In genomic region chr4:147019061-147019460, GRCh38 we compare ENCODE assay signal across 8 cellular contexts.
A peak's percentile ranks its signal among the peaks of the same experiment; 100 is the strongest.
DNase-seq lines count a peak whose midpoint lies in the region; ATAC-seq and TF ChIP-seq lines count a peak whose summit lies in the region.

No MANE protein-coding gene starts in this region.

- H3K27me3 ChIP-seq in RWPE2 (ENCODE audit: insufficient read depth, poor library complexity, severe bottlenecking) (no peaks in the 10 kb centered on the region), prostate gland (replicated peaks; ENCODE audit: insufficient read depth) (no peaks in the 10 kb centered on the region)

- H3K27ac ChIP-seq in RWPE2 (ENCODE audit: poor library complexity, severe bottlenecking) (no peak overlapping the region), prostate gland (no peak overlapping the region)

- TF ChIP-seq CTCF in AG10803 (conservative IDR thresholded peaks at IDR 0.05; ENCODE audit: low read length) (peak; percentile 86), RWPE2 (IDR thresholded peaks at IDR 0.05; ENCODE audit: poor library complexity, severe bottlenecking) (peak; percentile 56), prostate gland (IDR thresholded peaks at IDR 0.05) (peak in 3 of 4 experiments; percentile 49 to 57 (median 56))

- WGBS in prostate gland, result 58% methylated on average over 2 of the region's 2 CpGs

- ATAC-seq in GM18508 (IDR thresholded peaks at IDR 0.05; ENCODE audit: insufficient read depth, unreplicated experiment) (peak; percentile 81), HG03025 (IDR thresholded peaks at IDR 0.05; ENCODE audit: low FRiP score, unreplicated experiment) (peak; percentile 84), RWPE2 (ENCODE audit: low read depth) (peak; percentile 66)

- DNase-seq in AG10803 (ENCODE audit: low read depth), result peak; percentile 58
- no peak for DNase-seq in RWPE2 (ENCODE audit: low spot score)
- DNase-seq in activated naive CD4-positive, alpha-beta T cell (lab: John Stamatoyannopoulos, UW), result peak in 3 of 4 experiments; percentile 2 to 41 (median 4)
- DNase-seq in germinal center (ENCODE audit: low spot score), result peak; percentile 38
- DNase-seq in prostate gland (ENCODE audit: low spot score), result peak; percentile 43
- DNase-seq in NCI-H2171 treated with DMSO at 0.1 percent for 48 hours (lab: John Stamatoyannopoulos, UW), result no peak

- no peak overlapping the region for H3K4me3 ChIP-seq in AG10803 (ENCODE audit: low read length)
- no peak overlapping the region for H3K4me3 ChIP-seq in RWPE2 (ENCODE audit: severe bottlenecking)
- no peak overlapping the region for H3K4me3 ChIP-seq in prostate gland

- H3K4me1 ChIP-seq in RWPE2 (ENCODE audit: insufficient read depth, poor library complexity, severe bottlenecking), result no peaks in the 10 kb centered on the region
- no peaks in the 10 kb centered on the region for H3K4me1 ChIP-seq in prostate gland (replicated peaks)

- H3K36me3 ChIP-seq in RWPE2 (ENCODE audit: low read depth) (no peaks in the 10 kb centered on the region), prostate gland (no peaks in the 10 kb centered on the region)

- H3K9me3 ChIP-seq in RWPE2 (ENCODE audit: severe bottlenecking), result no peaks in the 10 kb centered on the region
- no peaks in the 10 kb centered on the region for H3K9me3 ChIP-seq in prostate gland

- intact Hi-C loops in prostate gland (cut with DNase I), result loop anchor here (5.0 kb wide), 1 partner anchor 78 kb away; no protein-coding TSS in a partner anchor

- no peak for TF ChIP-seq POLR2A in prostate gland (IDR thresholded peaks at IDR 0.05)

Comparison
In these comparisons a context has a peak if more than half of its experiments do, and no peak if none do; other contexts are left out.
1. DNase-seq: peak in AG10803 (single experiment), activated naive CD4-positive, alpha-beta T cell (3 of 4), germinal center (single experiment) and prostate gland (single experiment); none in RWPE2 (single experiment) and NCI-H2171 treated with DMSO at 0.1 percent for 48 hours (single experiment).
2. Peak in every context shown above with its lines, with median percentiles within 50 percentile points of each other: CTCF ChIP-seq and ATAC-seq.